ENCODE assay signal across 21 cellular contexts in the genomic region with DNA sequence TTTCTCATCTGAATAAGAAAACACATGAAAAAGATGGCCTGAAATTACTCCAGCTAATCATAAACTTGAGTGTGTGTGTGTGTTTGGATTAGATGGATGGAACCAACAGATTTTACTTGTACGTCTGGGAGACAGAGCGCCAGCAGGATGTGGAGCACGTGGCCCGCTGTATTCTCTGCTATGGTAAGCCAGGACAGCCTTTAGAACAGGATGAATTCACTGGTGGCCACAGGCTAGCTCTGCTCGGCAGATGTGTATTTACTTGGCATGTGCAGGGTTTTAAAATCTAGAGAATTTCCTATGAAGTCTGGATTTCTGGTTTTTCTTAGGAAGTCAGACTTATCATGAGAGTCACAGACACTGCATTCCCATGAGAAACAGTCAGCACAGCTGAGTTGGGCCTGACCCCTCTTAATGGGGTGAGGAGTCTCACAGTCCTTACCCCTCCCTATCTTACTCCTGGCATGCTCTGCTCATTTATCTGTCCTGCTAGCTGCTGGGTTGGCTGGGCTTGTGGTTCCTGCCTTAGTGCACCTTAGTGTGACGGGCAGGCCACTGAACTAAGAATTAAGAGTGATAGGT.
DNase-seq lines count a peak whose midpoint lies in the region; TF ChIP-seq lines count a peak whose summit lies in the region.
"Had no signal": no experiment of that assay in that cellular context is flagged by ENCODE, and none has a peak within 500 bp of the region (broad histone marks: within the 10 kb centered on the region; RNA-seq: fewer than 3 reads in every experiment).

No MANE protein-coding gene starts in this region.

- H3K9me3 ChIP-seq in hepatocyte (ENCODE audit: low read depth) (no peaks in the 10 kb centered on the region), osteoblast (ENCODE audit: low read depth, low read length) (no peaks in the 10 kb centered on the region)
- H3K9me3 ChIP-seq: BLaER1 treated with 17β-estradiol and CSF1 and Interleukin-3, amounts not matched to agents 10 nM and 100 nM; MG63 had no signal

- DNase-seq in HFF-Myc (ENCODE audit: extremely low read depth, low read depth) (peak; percentile 20), fibroblast of mammary gland (ENCODE audit: low read depth) (peak; percentile 12), hepatocyte (ENCODE audit: low spot score) (peak; percentile 23), osteoblast (ENCODE audit: insufficient read length, low spot score, missing footprints) (peak; percentile 27), RWPE1 (ENCODE audit: low spot score) (no peak), MV-4-11 (lab: John Stamatoyannopoulos, UW) (no peak), NCI-H2196 treated with DMSO at 0.1 percent for 48 hours (lab: John Stamatoyannopoulos, UW; ENCODE audit: unreplicated experiment) (no peak)
- DNase-seq: CD8-positive, alpha-beta memory T cell; DMS79; Kasumi-1; MG63; NCI-H1092; NCI-H146; NCI-H2029 treated with DMSO at 0.1 percent for 48 hours; NCI-H2171 treated with DMSO at 0.1 percent for 48 hours; NCI-H748 treated with DMSO at 0.1 percent for 48 hours; NK-92 treated with Interleukin-12 subunit alpha and Interleukin-12 subunit beta, amount 100 ng/mL, for 24 hours; OCI-M1; SIG-M5 had no signal

- H3K27me3 ChIP-seq in hepatocyte: no peaks in the 10 kb centered on the region
- peaks cover 6% of the 10 kb centered on the region for H3K27me3 ChIP-seq in osteoblast (ENCODE audit: insufficient read depth, low read length)
- H3K27me3 ChIP-seq: BLaER1 treated with 17β-estradiol and CSF1 and Interleukin-3, amounts not matched to agents 10 nM and 100 nM had no signal

- no peaks in the 10 kb centered on the region for H3K36me3 ChIP-seq in hepatocyte (replicated peaks; ENCODE audit: insufficient read depth, low read depth)
- no peaks in the 10 kb centered on the region for H3K36me3 ChIP-seq in osteoblast (ENCODE audit: insufficient read depth, low read length)
- H3K36me3 ChIP-seq: BLaER1 treated with 17β-estradiol and CSF1 and Interleukin-3, amounts not matched to agents 10 nM and 100 nM; MG63 had no signal

- H3K4me2 ChIP-seq in hepatocyte: no peak overlapping the region
- no peak overlapping the region for H3K4me2 ChIP-seq in osteoblast (ENCODE audit: insufficient read depth, low read length)
- H3K4me2 ChIP-seq: BLaER1 treated with 17β-estradiol and CSF1 and Interleukin-3, amounts not matched to agents 10 nM and 100 nM had no signal

- H3K4me3 ChIP-seq in HFF-Myc (replicated peaks; ENCODE audit: low read depth, low read length) (no peak overlapping the region), fibroblast of mammary gland (ENCODE audit: control insufficient read depth, low read depth, low read length) (no peak overlapping the region), hepatocyte (no peak overlapping the region), osteoblast (ENCODE audit: insufficient read depth, low read length) (no peak overlapping the region)
- H3K4me3 ChIP-seq: BLaER1 treated with 17β-estradiol and CSF1 and Interleukin-3, amounts not matched to agents 10 nM and 100 nM; MG63 had no signal

- TF ChIP-seq CTCF in HFF-Myc (IDR thresholded peaks at IDR 0.05; ENCODE audit: low read depth, low read length, missing control alignments) (no peak), fibroblast of mammary gland (conservative IDR thresholded peaks at IDR 0.05; ENCODE audit: control insufficient read depth, insufficient read depth, low read depth, low read length) (no peak), hepatocyte (IDR thresholded peaks at IDR 0.05; ENCODE audit: poor library complexity) (no peak), osteoblast (IDR thresholded peaks at IDR 0.05; ENCODE audit: extremely low read depth, low read depth, low read length) (no peak), RWPE1 (conservative IDR thresholded peaks at IDR 0.05; ENCODE audit: low read depth) (no peak)

- POLR2A ChIA-PET in RWPE1 (lab: Yijun Ruan, JAX; ENCODE audit: low non-redundant PET): no interaction called here

- H3K79me2 ChIP-seq in hepatocyte (no peaks in the 10 kb centered on the region), osteoblast (ENCODE audit: insufficient read depth, low read length) (no peaks in the 10 kb centered on the region)

- WGBS in hepatocyte (ENCODE audit: low lambda C conversion rate, missing lambda C conversion rate): 57% methylated on average over 6 of the region's 6 CpGs

- H3K27ac ChIP-seq in hepatocyte: no peak overlapping the region
- no peak overlapping the region for H3K27ac ChIP-seq in osteoblast (ENCODE audit: low read depth, low read length)
- H3K27ac ChIP-seq in RWPE1: no peak overlapping the region
- H3K27ac ChIP-seq: BLaER1 treated with 17β-estradiol and CSF1 and Interleukin-3, amounts not matched to agents 10 nM and 100 nM; HL-60 had no signal

- H3K4me1 ChIP-seq in hepatocyte (ENCODE audit: insufficient read depth): peaks cover 3% of the 10 kb centered on the region
- H3K4me1 ChIP-seq in osteoblast (ENCODE audit: insufficient read depth, low read length): no peaks in the 10 kb centered on the region
- H3K4me1 ChIP-seq: BLaER1 treated with 17β-estradiol and CSF1 and Interleukin-3, amounts not matched to agents 10 nM and 100 nM had no signal

- CTCF ChIA-PET in RWPE1 (lab: Yijun Ruan, JAX): no interaction called here

- H4K20me1 ChIP-seq in hepatocyte (ENCODE audit: insufficient read depth, poor library complexity, severe bottlenecking) (no peaks in the 10 kb centered on the region), osteoblast (ENCODE audit: insufficient read depth, low read length) (no peaks in the 10 kb centered on the region)
- H4K20me1 ChIP-seq: BLaER1 treated with 17β-estradiol and CSF1 and Interleukin-3, amounts not matched to agents 10 nM and 100 nM had no signal

- no peak overlapping the region for H2AFZ ChIP-seq in hepatocyte
- no peak overlapping the region for H2AFZ ChIP-seq in osteoblast (ENCODE audit: low read length)

- H3K9me2 ChIP-seq in hepatocyte (replicated peaks; ENCODE audit: insufficient read depth): no peaks in the 10 kb centered on the region

Comparison
In these comparisons a context has a peak if more than half of its experiments do, and no peak if none do; other contexts are left out.
1. DNase-seq: peak in HFF-Myc (single experiment), fibroblast of mammary gland (single experiment), hepatocyte (single experiment) and osteoblast (single experiment); none in RWPE1 (single experiment), MV-4-11 (single experiment) and NCI-H2196 treated with DMSO at 0.1 percent for 48 hours (single experiment).